Comparison of ENCODE assay signal across 10 cellular contexts in genomic region chr14:104793703-104793959, GRCh38. TPM values are rescaled to one million over a fixed set of nuclear protein-coding genes. Genes with fewer than 3 reads are reported as not detected.
DNase-seq lines count a peak whose midpoint lies in the region; ATAC-seq and TF ChIP-seq lines count a peak whose summit lies in the region.
"Had no signal": no experiment of that assay in that cellular context is flagged by ENCODE, and none has a peak within 500 bp of the region (broad histone marks: within the 10 kb centered on the region; RNA-seq: fewer than 3 reads in every experiment).

No MANE protein-coding gene starts in this region.

- no peak for DNase-seq in HFFc6
- no peak for DNase-seq in astrocyte of the cerebellum (ENCODE audit: low read depth)
- no peak for DNase-seq in mesothelial cell of epicardium (ENCODE audit: low spot score in 2 of 2, unreplicated experiment in 2 of 2)
- DNase-seq in AG08396 (ENCODE audit: low spot score), result no peak
- DNase-seq: activated CD4-positive, alpha-beta T cell treated with anti-CD3 and anti-CD28 coated beads, Interleukin-2, amount 50 U/mL, for 4 hours; NCI-H1436 treated with DMSO at 0.1 percent for 48 hours had no signal

- H3K36me3 Mint-ChIP-seq in HFFc6 (ENCODE audit: low read depth), result peaks cover 5% of the 10 kb centered on the region; the same call in 1 of the 2 replicates
- H3K36me3 Mint-ChIP-seq in mesothelial cell of epicardium, result no peaks in the 10 kb centered on the region

- in situ Hi-C loops in astrocyte of the cerebellum (cut with HindIII; ENCODE audit: low sequenced_read_pairs), result no loop called here

- H3K27ac ChIP-seq in 22Rv1, result peak overlapping the region; percentile 98

- peak overlapping the region; percentile 72 for H3K4me3 ChIP-seq in astrocyte of the cerebellum (ENCODE audit: low read depth, low read length)

- no peaks in the 10 kb centered on the region for H3K9me3 Mint-ChIP-seq in HFFc6
- H3K9me3 Mint-ChIP-seq in mesothelial cell of epicardium, result no peaks in the 10 kb centered on the region

- H3K4me1 Mint-ChIP-seq in HFFc6 (ENCODE audit: low read depth) (peaks cover 20% of the 10 kb centered on the region), mesothelial cell of epicardium (peaks cover 28% of the 10 kb centered on the region)

- TF ChIP-seq CTCF in 22Rv1 (IDR thresholded peaks at IDR 0.05), result no peak
- TF ChIP-seq CTCF in HFFc6 (IDR thresholded peaks at IDR 0.05), result no peak
- no peak for TF ChIP-seq CTCF in astrocyte of the cerebellum (IDR thresholded peaks at IDR 0.05; ENCODE audit: low read depth, low read length, missing control alignments)
- no peak for TF ChIP-seq CTCF in mesothelial cell of epicardium (IDR thresholded peaks at IDR 0.05; ENCODE audit: unreplicated experiment)

- H3K27me3 Mint-ChIP-seq in HFFc6 (ENCODE audit: insufficient read depth) (no peaks in the 10 kb centered on the region; the same call in 1 of the 2 replicates), mesothelial cell of epicardium (ENCODE audit: low read depth) (peaks cover 9% of the 10 kb centered on the region)

- H3K4me3 Mint-ChIP-seq in HFFc6, result peak overlapping the region; percentile 91
- peak overlapping the region; percentile 86 for H3K4me3 Mint-ChIP-seq in mesothelial cell of epicardium

- ATAC-seq in HG02938 (IDR thresholded peaks at IDR 0.05; ENCODE audit: unreplicated experiment), result no peak
- no peak for ATAC-seq in HG02610 (IDR thresholded peaks at IDR 0.05; ENCODE audit: unreplicated experiment)
- no peak for ATAC-seq in GM19328 (IDR thresholded peaks at IDR 0.05; ENCODE audit: unreplicated experiment)

- H3K27ac Mint-ChIP-seq in HFFc6 (peak overlapping the region; percentile 77), mesothelial cell of epicardium (peak overlapping the region; percentile 83)

RNA-seq across cellular contexts. Expression of gene AKT1, which starts 1.9 kb away (rescaled TPM):
- total RNA-seq in HFFc6 (2021; fragmentation: NEBNext Ultra II Directional; extraction: Animal tissue kit (Norgen Biotek cat#: 25700)), result 100 to 1,000 TPM; 164 to 191 (median 173) TPM
- total RNA-seq in mesothelial cell of epicardium, result 116 to 122 TPM (median 117 TPM) in 3 replicates

RNA-seq across cellular contexts. Expression of gene ZBTB42, which starts 7.3 kb away (rescaled TPM):
- 1 to 10 TPM; 1.3 to 1.8 (median 1.5) TPM for total RNA-seq in HFFc6 (2021; fragmentation: NEBNext Ultra II Directional; extraction: Animal tissue kit (Norgen Biotek cat#: 25700))
- 5.8 to 6.7 TPM (median 6.2 TPM) in 3 replicates for total RNA-seq in mesothelial cell of epicardium

RNA-seq across cellular contexts. Expression of gene SIVA1, which starts 40.7 kb away (rescaled TPM):
- 10 to 100 TPM; 78.3 to 95.8 (median 82.5) TPM for total RNA-seq in HFFc6 (2021; fragmentation: NEBNext Ultra II Directional; extraction: Animal tissue kit (Norgen Biotek cat#: 25700))
- total RNA-seq in mesothelial cell of epicardium, result 68.7 to 70.9 TPM (median 70.9 TPM) in 3 replicates
